ENCODE assay signal across 8 cellular contexts in the genomic region with DNA sequence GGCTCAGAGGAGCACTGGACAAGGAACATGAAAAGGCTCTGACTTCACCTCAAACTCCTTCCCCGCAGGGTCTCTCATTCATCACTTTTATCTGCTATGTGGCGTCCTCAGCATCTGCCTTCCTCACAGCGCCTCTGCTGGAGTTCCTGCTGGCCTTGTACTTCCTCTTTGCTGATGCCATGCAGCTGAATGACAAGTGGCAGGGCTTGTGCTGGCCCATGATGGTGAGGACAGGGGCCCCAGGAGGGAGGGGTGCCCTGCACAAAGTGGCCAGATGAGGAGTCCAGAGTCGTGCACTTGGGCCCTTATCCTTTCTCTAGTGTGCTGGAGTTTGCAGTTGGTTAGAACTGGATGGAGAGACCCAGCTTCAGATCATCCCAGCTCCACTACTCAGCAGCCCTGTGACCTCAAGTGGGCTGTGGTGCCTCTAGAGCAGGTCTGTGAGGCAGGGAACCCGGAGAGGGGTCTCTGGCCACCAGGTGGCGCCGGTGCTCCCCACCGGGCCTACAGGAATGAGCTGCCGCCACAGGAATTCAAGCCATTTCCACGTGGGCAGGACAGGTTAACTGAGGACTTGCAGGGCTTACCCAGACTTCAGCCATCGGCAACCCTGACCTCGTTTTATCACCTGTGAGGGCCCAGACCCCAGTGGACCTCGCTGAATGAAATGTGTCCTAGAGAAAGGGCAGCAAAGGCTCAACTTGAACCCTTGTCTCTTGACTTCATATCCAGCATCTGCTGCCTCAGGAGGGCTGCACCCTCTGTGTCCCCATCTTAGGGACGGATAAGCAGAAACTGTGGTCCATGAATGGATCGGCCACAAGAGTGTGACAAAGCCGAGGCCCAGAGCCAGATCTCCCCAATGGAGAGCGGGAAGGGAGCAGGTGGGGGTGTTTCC. TPM values are rescaled to one million over a fixed set of nuclear protein-coding genes. Genes with fewer than 3 reads are reported as not detected.
DNase-seq lines count a peak whose midpoint lies in the region; ATAC-seq, FAIRE-seq and TF ChIP-seq lines count a peak whose summit lies in the region.

No MANE protein-coding gene starts in this region.

- dilution Hi-C loops in keratinocyte (cut with MboI; ENCODE audit: extremely low pct_ligation_motif_present, low sequenced_read_pairs): no loop called here

- peak; percentile 90 to 95 (median 91) for TF ChIP-seq CTCF in keratinocyte (optimal IDR thresholded peaks at IDR 0.05 in 1 of 3, IDR thresholded peaks at IDR 0.05 in 1 of 3, conservative IDR thresholded peaks at IDR 0.05 in 1 of 3; ENCODE audit: extremely low read depth in 1 of 3, insufficient read depth in 2 of 3, low read length in 3 of 3)

- H3K9ac ChIP-seq in keratinocyte (ENCODE audit: control insufficient read depth, extremely low read depth, insufficient read depth, low read length): peak overlapping the region; percentile 18

- peak overlapping the region; percentile 43 for H3K4me2 ChIP-seq in keratinocyte (ENCODE audit: control insufficient read depth, extremely low read depth, insufficient read depth, low read depth, low read length)

- H3K79me2 ChIP-seq in keratinocyte (ENCODE audit: control insufficient read depth, insufficient read depth, low read length): peaks cover 6% of the 10 kb centered on the region

- no peaks in the 10 kb centered on the region for H3K27me3 ChIP-seq in keratinocyte (ENCODE audit: control insufficient read depth, extremely low read depth, insufficient read depth, low read length)

- no peaks in the 10 kb centered on the region for H3K9me3 ChIP-seq in keratinocyte (ENCODE audit: control insufficient read depth, low read depth, low read length)

- DNase-seq in DMS153 treated with DMSO at 0.1 percent for 48 hours (lab: John Stamatoyannopoulos, UW; ENCODE audit: unreplicated experiment) (peak; percentile 62), HEK293T (ENCODE audit: extremely low spot score) (peak; percentile 90), NCI-H2171 treated with DMSO at 0.1 percent for 48 hours (lab: John Stamatoyannopoulos, UW) (peak; percentile 47), caudate nucleus (lab: John Stamatoyannopoulos, UW) (peak in 55 of 61 donors; percentile 9 to 85 (median 59)), keratinocyte (ENCODE audit: low read depth, low spot score) (peak; percentile 58)
- peak; percentile 68 to 78 (median 76) for DNase-seq in activated CD4-positive, CD25-positive, alpha-beta regulatory T cell (lab: John Stamatoyannopoulos, UW)
- peak; percentile 61 to 79 (median 74) for DNase-seq in stimulated activated CD4-positive, alpha-beta T cell treated with anti-CD3 and anti-CD28 coated beads, Interleukin-1b, Interleukin-23, amount 100 ng/mL, for 24 hours (ENCODE audit: low read depth in 4 of 4, low spot score in 1 of 4)

- H4K20me1 ChIP-seq in keratinocyte (ENCODE audit: control insufficient read depth, extremely low read depth, insufficient read depth, low read length): no peaks in the 10 kb centered on the region

- no peak overlapping the region for H3K27ac ChIP-seq in caudate nucleus (ENCODE audit: low read depth, low read length)
- H3K27ac ChIP-seq in keratinocyte (ENCODE audit: control insufficient read depth, insufficient read depth, low read length): no peak overlapping the region

- peak; percentile 89 for FAIRE-seq in keratinocyte (lab: Jason Lieb, UNC)

- CTCF ChIA-PET in HEK293T (lab: Yijun Ruan, JAX): interaction anchor here (0.5 to 2.6 kb wide), 24 partner anchors 9 to 282 kb away, joined by 3 to 38 read pairs (median 4); partner anchors contain the start of gene DYNC1LI2

- peaks cover 23% of the 10 kb centered on the region for H3K4me1 ChIP-seq in keratinocyte (ENCODE audit: control insufficient read depth, extremely low read depth, insufficient read depth, low read length)

- POLR2A ChIA-PET in HEK293T (lab: Yijun Ruan, JAX): interaction anchor here (0.6 kb wide), 1 partner anchor 9 kb away, joined by 3 read pairs; no protein-coding TSS in a partner anchor

- H3K36me3 ChIP-seq in keratinocyte (ENCODE audit: control insufficient read depth in 2 of 2, extremely low read depth in 1 of 2, insufficient read depth in 2 of 2, low read length in 2 of 2): peaks cover 22 to 25% of the 10 kb centered on the region in 2 experiments

- no peaks in the 10 kb centered on the region for H3K9me1 ChIP-seq in keratinocyte (ENCODE audit: control insufficient read depth, extremely low read depth, insufficient read depth, low read length)

- no peak overlapping the region for H2AFZ ChIP-seq in keratinocyte (ENCODE audit: control insufficient read depth, low read length)

- H3K4me3 ChIP-seq in keratinocyte (ENCODE audit: control insufficient read depth in 2 of 3, extremely low read depth in 1 of 3, insufficient read depth in 2 of 3, low read depth in 1 of 3, low read length in 3 of 3): no peak overlapping the region

- no peak for ATAC-seq in GM21528 (IDR thresholded peaks at IDR 0.05; ENCODE audit: low FRiP score, unreplicated experiment)

TF ChIP-seq in HEK293T, 16 proteins besides CTCF, POLR2A, EP300 and RAD21:
- TF ChIP-seq ELF4 (IDR thresholded peaks at IDR 0.05) (no peak), L3MBTL2 (conservative IDR thresholded peaks at IDR 0.05) (0 out of 2 replicates have a peak, but pooled peaks have one; percentile 41)

RNA-seq across cellular contexts. Expression of gene CMTM3, which starts 4.0 kb away (rescaled TPM):
- 13.1 to 24.3 TPM (median 15.7 TPM) in 3 replicates for polyA plus RNA-seq in keratinocyte
- 11.0 TPM for polyA plus RNA-seq in keratinocyte (2011; ENCODE audit: low read depth)
- 12.6 and 13.9 TPM in 2 replicates for polyA plus RNA-seq in keratinocyte (2011; cell fraction: cytosol; rRNA removed)
- 12.9 and 14.0 TPM in 2 replicates for polyA plus RNA-seq in keratinocyte (2011; cell fraction: nucleus; rRNA removed)
- 6.8 and 19.0 TPM in 2 replicates for polyA plus RNA-seq in keratinocyte (2012; ENCODE audit: low replicate concordance)
- polyA minus RNA-seq in keratinocyte: 11.3 to 45.6 TPM (median 20.7 TPM) in 3 replicates
- polyA minus RNA-seq in keratinocyte (2011; cell fraction: cytosol; rRNA and poly(A)+ RNA removed): 10.7 TPM
- 6.3 and 7.1 TPM in 2 replicates for polyA minus RNA-seq in keratinocyte (2011; cell fraction: nucleus; rRNA and poly(A)+ RNA removed)

RNA-seq across cellular contexts. Expression of gene CMTM2, which starts 29.2 kb away (rescaled TPM):
- polyA plus RNA-seq in keratinocyte: not detected in 3 replicates
- polyA plus RNA-seq in keratinocyte (2011; ENCODE audit: low read depth): not detected
- polyA plus RNA-seq in keratinocyte (2011; cell fraction: cytosol; rRNA removed): not detected in 2 replicates
- polyA plus RNA-seq in keratinocyte (2011; cell fraction: nucleus; rRNA removed): not detected in 2 replicates
- not detected in 2 replicates for polyA plus RNA-seq in keratinocyte (2012; ENCODE audit: low replicate concordance)
- polyA minus RNA-seq in keratinocyte: not detected in 3 replicates
- not detected for polyA minus RNA-seq in keratinocyte (2011; cell fraction: cytosol; rRNA and poly(A)+ RNA removed)
- polyA minus RNA-seq in keratinocyte (2011; cell fraction: nucleus; rRNA and poly(A)+ RNA removed): not detected in 2 replicates

RNA-seq across cellular contexts. Expression of gene CMTM1, which starts 42.3 kb away (rescaled TPM):
- polyA plus RNA-seq in keratinocyte: 0.23 to 0.85 TPM (median 0.24 TPM) in 3 replicates
- polyA plus RNA-seq in keratinocyte (2011; ENCODE audit: low read depth): not detected
- polyA plus RNA-seq in keratinocyte (2011; cell fraction: cytosol; rRNA removed): 0.09 and 0.64 TPM in 2 replicates
- 0.36 and 0.44 TPM in 2 replicates for polyA plus RNA-seq in keratinocyte (2011; cell fraction: nucleus; rRNA removed)
- 0.33 and 0.37 TPM in 2 replicates for polyA plus RNA-seq in keratinocyte (2012; ENCODE audit: low replicate concordance)
- 0.33 TPM in 1 of 3 replicates, not detected in the others for polyA minus RNA-seq in keratinocyte
- 3.1 TPM for polyA minus RNA-seq in keratinocyte (2011; cell fraction: cytosol; rRNA and poly(A)+ RNA removed)
- polyA minus RNA-seq in keratinocyte (2011; cell fraction: nucleus; rRNA and poly(A)+ RNA removed): 0.84 and 0.93 TPM in 2 replicates

RNA-seq across cellular contexts. Expression of gene CKLF, which starts 56.1 kb away (rescaled TPM):
- polyA plus RNA-seq in keratinocyte: 34.7 to 40.3 TPM (median 38.0 TPM) in 3 replicates
- polyA plus RNA-seq in keratinocyte (2011; ENCODE audit: low read depth): not detected
- polyA plus RNA-seq in keratinocyte (2011; cell fraction: cytosol; rRNA removed): 33.9 and 39.4 TPM in 2 replicates
- 16.9 and 18.1 TPM in 2 replicates for polyA plus RNA-seq in keratinocyte (2011; cell fraction: nucleus; rRNA removed)
- 11.9 and 38.6 TPM in 2 replicates for polyA plus RNA-seq in keratinocyte (2012; ENCODE audit: low replicate concordance)
- polyA minus RNA-seq in keratinocyte: 11.2 to 17.1 TPM (median 12.5 TPM) in 3 replicates
- 33.2 TPM for polyA minus RNA-seq in keratinocyte (2011; cell fraction: cytosol; rRNA and poly(A)+ RNA removed)
- 5.6 and 8.8 TPM in 2 replicates for polyA minus RNA-seq in keratinocyte (2011; cell fraction: nucleus; rRNA and poly(A)+ RNA removed)

RNA-seq across cellular contexts. Expression of gene TK2, which starts 58.6 kb away (rescaled TPM):
- polyA plus RNA-seq in keratinocyte: 19.7 to 26.3 TPM (median 22.4 TPM) in 3 replicates
- polyA plus RNA-seq in keratinocyte (2011; ENCODE audit: low read depth): 31.6 TPM
- 23.0 and 24.8 TPM in 2 replicates for polyA plus RNA-seq in keratinocyte (2011; cell fraction: cytosol; rRNA removed)
- polyA plus RNA-seq in keratinocyte (2011; cell fraction: nucleus; rRNA removed): 29.8 and 36.3 TPM in 2 replicates
- 12.9 and 18.8 TPM in 2 replicates for polyA plus RNA-seq in keratinocyte (2012; ENCODE audit: low replicate concordance)
- polyA minus RNA-seq in keratinocyte: 22.8 to 59.0 TPM (median 58.9 TPM) in 3 replicates
- 23.4 TPM for polyA minus RNA-seq in keratinocyte (2011; cell fraction: cytosol; rRNA and poly(A)+ RNA removed)
- 12.1 and 17.3 TPM in 2 replicates for polyA minus RNA-seq in keratinocyte (2011; cell fraction: nucleus; rRNA and poly(A)+ RNA removed)
